Comparison of ENCODE assay signal across 1 cellular context in genomic region chr1:90835661-90836344, GRCh38.
TF ChIP-seq lines count a peak whose summit lies in the region.

No MANE protein-coding gene starts in this region.

TF ChIP-seq in H1, 55 proteins besides CTCF, POLR2A, EP300 and RAD21:
- TF ChIP-seq CHD1 (IDR thresholded peaks at IDR 0.05; ENCODE audit: low read depth, low read length) (no peak), TBP (IDR thresholded peaks at IDR 0.05; ENCODE audit: low read depth, low read length) (no peak), EGR1 (IDR thresholded peaks at IDR 0.05; ENCODE audit: borderline replicate concordance, low read depth, low read length) (no peak), MAX (IDR thresholded peaks at IDR 0.05) (peak; percentile 97), SIRT6 (IDR thresholded peaks at IDR 0.05; ENCODE audit: low read length) (no peak), CBX8 (IDR thresholded peaks at IDR 0.05; ENCODE audit: borderline replicate concordance, low read depth, low read length) (no peak), SAP30 (IDR thresholded peaks at IDR 0.05; ENCODE audit: insufficient read depth, insufficient replicate concordance, low read length) (no peak), JUN (IDR thresholded peaks at IDR 0.05; ENCODE audit: low read depth, low read length) (no peak), CEBPB (IDR thresholded peaks at IDR 0.05; ENCODE audit: low read depth, low read length) (no peak), SP4 (IDR thresholded peaks at IDR 0.05; ENCODE audit: low read length) (no peak), ASH2L (IDR thresholded peaks at IDR 0.05; ENCODE audit: low read length) (peak; percentile 42), KDM4A (IDR thresholded peaks at IDR 0.05; ENCODE audit: low read depth, low read length, severe bottlenecking) (peak; percentile 94), SUZ12 (IDR thresholded peaks at IDR 0.05; ENCODE audit: low read length) (peak; percentile 84), EZH2 (IDR thresholded peaks at IDR 0.05; ENCODE audit: low read depth, low read length, severe bottlenecking) (peak; percentile 90), KDM1A (IDR thresholded peaks at IDR 0.05; ENCODE audit: borderline replicate concordance, low read length) (no peak), FOSL1 (IDR thresholded peaks at IDR 0.05; ENCODE audit: insufficient read depth, low read depth, low read length) (no peak), HDAC2 (IDR thresholded peaks at IDR 0.05; ENCODE audit: borderline replicate concordance in 1 of 2, low read depth in 2 of 2, low read length in 2 of 2) (peak in 1 of 2 experiments; percentile 82; a peak in 1 of 4 replicates), TCF12 (IDR thresholded peaks at IDR 0.05; ENCODE audit: low read depth, low read length) (no peak), RNF2 (IDR thresholded peaks at IDR 0.05; ENCODE audit: borderline replicate concordance, low read depth, low read length, missing control alignments, poor library complexity, severe bottlenecking) (peak; percentile 79), RBBP5 (IDR thresholded peaks at IDR 0.05; ENCODE audit: borderline replicate concordance, low read depth, low read length) (0 out of 2 replicates have a peak, but pooled peaks have one; percentile 56), GABPA (IDR thresholded peaks at IDR 0.05; ENCODE audit: borderline replicate concordance, insufficient read depth, low read length) (0 out of 2 replicates have a peak, but pooled peaks have one; percentile 50), NRF1 (IDR thresholded peaks at IDR 0.05; ENCODE audit: low read depth, low read length) (no peak), RFX5 (IDR thresholded peaks at IDR 0.05; ENCODE audit: borderline replicate concordance, low read depth, low read length) (no peak), BACH1 (IDR thresholded peaks at IDR 0.05; ENCODE audit: low read length) (no peak), E2F6 (IDR thresholded peaks at IDR 0.05) (peak; percentile 89), NANOG (IDR thresholded peaks at IDR 0.05; ENCODE audit: insufficient read depth, low read depth, low read length, poor library complexity, severe bottlenecking) (no peak), ATF3 (IDR thresholded peaks at IDR 0.05; ENCODE audit: insufficient read depth, low read depth, low read length) (no peak), USF2 (IDR thresholded peaks at IDR 0.05; ENCODE audit: low read length) (no peak), RXRA (IDR thresholded peaks at IDR 0.05; ENCODE audit: insufficient read depth, low read depth, low read length) (no peak), CTBP2 (IDR thresholded peaks at IDR 0.05; ENCODE audit: borderline replicate concordance, insufficient read depth, insufficient read length, low read length) (peak; percentile 70), CREB1 (IDR thresholded peaks at IDR 0.05) (no peak)
